Comparison of ENCODE assay signal across 9 cellular contexts in the genomic region with DNA sequence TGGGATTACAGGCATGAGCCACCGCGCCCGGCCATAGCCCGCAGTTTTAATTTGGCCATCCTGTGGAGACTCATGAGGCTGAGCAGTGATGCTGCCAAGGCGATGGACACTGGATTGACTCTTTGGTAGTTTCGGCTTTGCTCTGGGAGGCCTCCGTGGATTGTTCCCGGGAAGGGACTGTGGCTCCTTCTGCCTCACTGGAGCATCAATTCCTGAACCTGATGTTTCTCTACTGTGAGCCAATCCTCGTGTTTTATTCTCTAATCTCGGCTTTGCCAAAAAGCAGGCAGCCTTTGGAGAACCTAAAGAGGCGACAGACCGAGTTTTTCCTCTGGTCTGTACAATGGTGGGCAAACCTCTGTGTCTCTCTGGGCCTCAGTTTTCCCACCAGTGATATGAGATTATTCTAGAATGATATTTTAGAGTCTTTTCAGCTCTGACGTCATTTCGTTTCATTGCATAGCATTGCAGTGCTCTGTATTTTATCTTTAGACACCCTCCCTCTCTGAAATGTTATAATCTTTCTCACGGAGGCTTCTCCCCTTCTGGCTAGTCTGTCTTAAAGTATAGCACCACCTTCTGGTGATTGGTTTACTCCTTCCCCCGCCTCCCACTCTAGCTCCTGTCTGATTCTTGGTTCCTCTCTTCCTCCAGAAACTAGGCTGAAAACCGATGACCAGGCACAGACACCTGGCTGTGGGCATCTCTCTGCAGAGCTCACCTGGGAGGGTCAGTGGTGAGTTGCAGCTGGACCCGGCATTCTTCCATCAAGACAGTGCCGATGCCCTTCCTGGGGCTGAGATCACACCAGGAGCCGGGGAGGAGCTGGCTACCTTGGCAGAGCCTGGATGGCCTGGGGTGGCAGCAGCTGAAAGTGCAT.
DNase-seq lines count a peak whose midpoint lies in the region; ATAC-seq and TF ChIP-seq lines count a peak whose summit lies in the region.
"Had no signal": no experiment of that assay in that cellular context is flagged by ENCODE, and none has a peak within 500 bp of the region (broad histone marks: within the 10 kb centered on the region; RNA-seq: fewer than 3 reads in every experiment).

No MANE protein-coding gene starts in this region.

- H3K36me3 ChIP-seq in KMS-11 (ENCODE audit: insufficient read depth) (no peaks in the 10 kb centered on the region), upper lobe of right lung (no peaks in the 10 kb centered on the region)
- H3K36me3 ChIP-seq: ovary had no signal

- TF ChIP-seq POLR2A in GM18505 (IDR thresholded peaks at IDR 0.05; ENCODE audit: borderline replicate concordance, extremely low read depth, insufficient read depth, insufficient read length), result no peak

- H3K4me2 ChIP-seq in KMS-11, result peak overlapping the region; percentile 43

- no peak overlapping the region for H3K9ac ChIP-seq in KMS-11

- H3K27ac ChIP-seq in KMS-11, result no peak overlapping the region
- H3K27ac ChIP-seq in upper lobe of right lung, result no peak overlapping the region
- H3K27ac ChIP-seq: ovary had no signal

- TF ChIP-seq CTCF in KMS-11 (conservative IDR thresholded peaks at IDR 0.05; ENCODE audit: low read depth, low read length) (peak; percentile 81), upper lobe of right lung (IDR thresholded peaks at IDR 0.05) (peak; percentile 47)

- H3K27me3 ChIP-seq in KMS-11 (ENCODE audit: insufficient read depth, low read depth), result no peaks in the 10 kb centered on the region
- H3K27me3 ChIP-seq in upper lobe of right lung, result no peaks in the 10 kb centered on the region
- H3K27me3 ChIP-seq: ovary had no signal

- ATAC-seq in GM18505 (IDR thresholded peaks at IDR 0.05; ENCODE audit: unreplicated experiment) (peak; percentile 71), upper lobe of right lung (peak; percentile 68), GM18870 (IDR thresholded peaks at IDR 0.05; ENCODE audit: unreplicated experiment) (no peak)

- H3K4me1 ChIP-seq in KMS-11 (ENCODE audit: low read depth, poor library complexity, severe bottlenecking) (peaks cover 52% of the 10 kb centered on the region), upper lobe of right lung (no peaks in the 10 kb centered on the region)

- H3K4me3 ChIP-seq in KMS-11 (IDR thresholded peaks at IDR 0.05; ENCODE audit: insufficient read depth, low read depth, low read length), result no peak overlapping the region
- H3K4me3 ChIP-seq in upper lobe of right lung, result no peak overlapping the region
- H3K4me3 ChIP-seq: ovary had no signal

- intact Hi-C loops in upper lobe of right lung (cut with DNase I), result no loop called here

- peak overlapping the region; percentile 45; the same call in 1 of the 2 replicates for H2AFZ ChIP-seq in KMS-11 (ENCODE audit: low read depth)

- no peaks in the 10 kb centered on the region for H4K20me1 ChIP-seq in KMS-11 (ENCODE audit: insufficient read depth)

- peak; percentile 12 to 18 for DNase-seq in AML-193 (lab: John Stamatoyannopoulos, UW)
- peak; percentile 42 for DNase-seq in UCSD-AML1 (lab: John Stamatoyannopoulos, UW; ENCODE audit: unreplicated experiment)
- peak; percentile 75 for DNase-seq in inferior parietal cortex (ENCODE audit: extremely low spot score)
- DNase-seq in upper lobe of right lung, result no peak
- no peak for DNase-seq in NCI-H1436 treated with DMSO at 0.1 percent for 48 hours (lab: John Stamatoyannopoulos, UW)

- no peaks in the 10 kb centered on the region for H3K79me2 ChIP-seq in KMS-11 (ENCODE audit: insufficient read depth, low read depth)

- no peaks in the 10 kb centered on the region for H3K9me3 ChIP-seq in upper lobe of right lung
- H3K9me3 ChIP-seq: ovary had no signal

Comparison
In these comparisons a context has a peak if more than half of its experiments do, and no peak if none do; other contexts are left out.
1. DNase-seq: peak in AML-193 (2 of 2), UCSD-AML1 (single experiment) and inferior parietal cortex (single experiment); none in upper lobe of right lung (single experiment) and NCI-H1436 treated with DMSO at 0.1 percent for 48 hours (single experiment).